In the genomic region with DNA sequence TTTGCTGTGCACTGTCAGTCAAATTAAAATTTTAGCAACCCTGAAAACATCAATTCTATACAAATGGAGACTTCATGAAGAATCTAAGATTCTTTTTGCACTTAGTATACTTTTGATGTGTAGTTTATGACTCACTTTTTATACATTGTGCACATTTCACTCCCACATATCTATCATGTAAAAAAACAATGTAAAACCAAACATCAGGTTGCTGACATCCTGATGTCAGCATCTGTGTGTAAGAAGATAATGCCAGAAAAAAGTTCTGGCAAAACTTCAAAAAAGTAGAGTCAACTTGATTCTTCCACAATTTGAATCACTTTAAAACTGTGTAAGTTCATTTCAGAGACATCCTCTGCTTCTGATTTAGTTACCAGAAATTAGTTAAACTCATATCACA, we compare ENCODE assay signal across 18 cellular contexts.
DNase-seq lines count a peak whose midpoint lies in the region; ATAC-seq and TF ChIP-seq lines count a peak whose summit lies in the region.
"Had no signal": no experiment of that assay in that cellular context is flagged by ENCODE, and none has a peak within 500 bp of the region (broad histone marks: within the 10 kb centered on the region; RNA-seq: fewer than 3 reads in every experiment).

No MANE protein-coding gene starts in this region.

- H3K79me1 ChIP-seq in mesenchymal stem cell (replicated peaks; ENCODE audit: low read length, poor library complexity, severe bottlenecking) = no peaks in the 10 kb centered on the region

- no peak overlapping the region for H3K14ac ChIP-seq in mesenchymal stem cell (ENCODE audit: low read length in 2 of 2)

- no peak overlapping the region for H3K18ac ChIP-seq in mesenchymal stem cell (ENCODE audit: low read depth in 1 of 2, low read length in 2 of 2)

- no peak overlapping the region for H3K4me3 ChIP-seq in cardiac fibroblast (replicated peaks in 1 of 2; ENCODE audit: low read depth in 2 of 2, low read length in 2 of 2)
- no peak overlapping the region for H3K4me3 ChIP-seq in mesenchymal stem cell (ENCODE audit: insufficient read depth in 1 of 2, low read depth in 1 of 2, low read length in 2 of 2)
- H3K4me3 ChIP-seq: Peyer's patch had no signal

- H3K9ac ChIP-seq in mesenchymal stem cell (ENCODE audit: low read length) = no peak overlapping the region
- H3K9ac ChIP-seq: KMS-11 had no signal

- no peak overlapping the region for H2AK5ac ChIP-seq in mesenchymal stem cell (ENCODE audit: low read length, severe bottlenecking)

- H2BK12ac ChIP-seq in mesenchymal stem cell (ENCODE audit: low read length in 2 of 2) = no peak overlapping the region

- H3K4me2 ChIP-seq in mesenchymal stem cell (ENCODE audit: low read length, poor library complexity, severe bottlenecking) = no peak overlapping the region
- H3K4me2 ChIP-seq: KMS-11 had no signal

- no peak overlapping the region for H3K23ac ChIP-seq in mesenchymal stem cell (ENCODE audit: low read length in 2 of 2)

- H2BK15ac ChIP-seq in mesenchymal stem cell (ENCODE audit: low read depth, poor library complexity, severe bottlenecking) = no peak overlapping the region

- H3K9me3 ChIP-seq in mesenchymal stem cell (ENCODE audit: control insufficient read depth, low read length) = no peaks in the 10 kb centered on the region
- H3K9me3 ChIP-seq: Peyer's patch had no signal

- no peaks in the 10 kb centered on the region for H3K4me1 ChIP-seq in mesenchymal stem cell (ENCODE audit: control insufficient read depth, insufficient read depth, low read depth, low read length)
- H3K4me1 ChIP-seq: Peyer's patch had no signal

- ATAC-seq in HG02678 (IDR thresholded peaks at IDR 0.05; ENCODE audit: unreplicated experiment) (no peak), GM19452 (IDR thresholded peaks at IDR 0.05; ENCODE audit: unreplicated experiment) (no peak)

- no peak overlapping the region for H2AFZ ChIP-seq in mesenchymal stem cell (ENCODE audit: low read depth, low read length)

- no peaks in the 10 kb centered on the region for H3K36me3 ChIP-seq in mesenchymal stem cell (ENCODE audit: control insufficient read depth in 1 of 2, insufficient read depth in 2 of 2, low read depth in 1 of 2, low read length in 2 of 2)
- H3K36me3 ChIP-seq: Peyer's patch had no signal

- no peak overlapping the region for H2BK5ac ChIP-seq in mesenchymal stem cell (ENCODE audit: low read depth, low read length, poor library complexity, severe bottlenecking)

- DNase-seq in DMS 273 (lab: John Stamatoyannopoulos, UW; ENCODE audit: unreplicated experiment) (peak; percentile 5), DMS 273 treated with DMSO at 0.1 percent for 48 hours (lab: John Stamatoyannopoulos, UW) (no peak), RPMI7951 (ENCODE audit: low read depth) (peak; percentile 9), cardiac fibroblast (ENCODE audit: low read depth in 2 of 2) (peak; percentile 2 to 50), non-pigmented ciliary epithelial cell (ENCODE audit: low read depth) (peak; percentile 27), mesenchymal stem cell (no peak)
- DNase-seq: MM.1S, NCI-H1105, NCI-H1694 treated with DMSO at 0.1 percent for 48 hours, NCI-H2171 treated with DMSO at 0.1 percent for 48 hours, NCI-H510A, Peyer's patch, SIG-M5 had no signal

- no peak overlapping the region for H3K4ac ChIP-seq in mesenchymal stem cell (ENCODE audit: low read depth in 1 of 2, low read length in 2 of 2)

- H4K8ac ChIP-seq in mesenchymal stem cell (ENCODE audit: low read length) = no peak overlapping the region

- H4K91ac ChIP-seq in mesenchymal stem cell (ENCODE audit: low read length) = no peak overlapping the region

- no peak for TF ChIP-seq CTCF in cardiac fibroblast (IDR thresholded peaks at IDR 0.05; ENCODE audit: low read depth, low read length)

- H2BK120ac ChIP-seq in mesenchymal stem cell (ENCODE audit: low read depth, low read length) = no peak overlapping the region

- no peaks in the 10 kb centered on the region for H3K27me3 ChIP-seq in mesenchymal stem cell (ENCODE audit: control insufficient read depth in 1 of 2, insufficient read depth in 1 of 2, low read length in 2 of 2)
- H3K27me3 ChIP-seq: Peyer's patch had no signal

- no peak overlapping the region for H3K27ac ChIP-seq in mesenchymal stem cell (ENCODE audit: low read length, poor library complexity, severe bottlenecking)
- H3K27ac ChIP-seq: 22Rv1, C4-2B, KMS-11, Peyer's patch had no signal

Comparison
In these comparisons a context has a peak if more than half of its experiments do, and no peak if none do; other contexts are left out.
1. DNase-seq: peak in DMS 273 (single experiment), RPMI7951 (single experiment), cardiac fibroblast (2 of 2) and non-pigmented ciliary epithelial cell (single experiment); none in DMS 273 treated with DMSO at 0.1 percent for 48 hours (single experiment) and mesenchymal stem cell (single experiment).